ENCODE assay signal across 1 cellular context in the genomic region with DNA sequence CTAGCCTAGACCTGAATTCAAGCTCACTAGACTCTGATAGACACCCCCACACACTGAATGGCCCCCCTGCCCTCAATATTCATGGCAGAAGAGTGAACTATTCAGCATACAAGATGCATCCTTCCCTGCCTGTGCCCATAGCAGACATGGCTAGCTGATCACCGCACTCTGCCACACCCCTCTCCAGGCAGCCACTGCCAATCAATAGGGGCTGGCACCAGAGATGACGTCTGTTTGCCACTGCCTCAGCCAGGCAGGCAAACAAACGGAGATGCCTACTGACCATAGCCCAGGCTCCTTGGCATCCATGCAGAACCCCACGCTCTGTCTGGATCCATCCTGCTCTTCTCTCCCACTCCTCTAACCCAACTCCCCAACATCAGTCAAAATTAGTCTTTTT.
TF ChIP-seq lines count a peak whose summit lies in the region.

No MANE protein-coding gene starts in this region.

TF ChIP-seq in HepG2, 621 proteins besides CTCF, POLR2A, EP300 and RAD21 (continued from another document):
- TF ChIP-seq, protein P1, sequence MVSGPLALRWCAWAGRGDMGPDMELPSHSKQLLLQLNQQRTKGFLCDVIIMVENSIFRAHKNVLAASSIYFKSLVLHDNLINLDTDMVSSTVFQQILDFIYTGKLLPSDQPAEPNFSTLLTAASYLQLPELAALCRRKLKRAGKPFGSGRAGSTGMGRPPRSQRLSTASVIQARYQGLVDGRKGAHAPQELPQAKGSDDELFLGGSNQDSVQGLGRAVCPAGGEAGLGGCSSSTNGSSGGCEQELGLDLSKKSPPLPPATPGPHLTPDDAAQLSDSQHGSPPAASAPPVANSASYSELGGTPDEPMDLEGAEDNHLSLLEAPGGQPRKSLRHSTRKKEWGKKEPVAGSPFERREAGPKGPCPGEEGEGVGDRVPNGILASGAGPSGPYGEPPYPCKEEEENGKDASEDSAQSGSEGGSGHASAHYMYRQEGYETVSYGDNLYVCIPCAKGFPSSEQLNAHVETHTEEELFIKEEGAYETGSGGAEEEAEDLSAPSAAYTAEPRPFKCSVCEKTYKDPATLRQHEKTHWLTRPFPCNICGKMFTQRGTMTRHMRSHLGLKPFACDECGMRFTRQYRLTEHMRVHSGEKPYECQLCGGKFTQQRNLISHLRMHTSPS (CRISPR knock-in tag; IDR thresholded peaks at IDR 0.05; ENCODE audit: low read depth): peak; percentile 56
- 0 out of 2 replicates have a peak, but pooled peaks have one; percentile 1 for TF ChIP-seq SAP130 (CRISPR knock-in tag; IDR thresholded peaks at IDR 0.05; ENCODE audit: low read depth)
- no peak for TF ChIP-seq NR2F1 (CRISPR knock-in tag; IDR thresholded peaks at IDR 0.05)
- no peak for TF ChIP-seq ZNF362 (CRISPR knock-in tag; IDR thresholded peaks at IDR 0.05; ENCODE audit: borderline replicate concordance)
- TF ChIP-seq ZZZ3 (CRISPR knock-in tag; IDR thresholded peaks at IDR 0.05; ENCODE audit: borderline replicate concordance): no peak
- no peak for TF ChIP-seq NCOA1 (CRISPR knock-in tag; IDR thresholded peaks at IDR 0.05)
- no peak for TF ChIP-seq U2AF2 (IDR thresholded peaks at IDR 0.05; ENCODE audit: low read depth, low read length)
- no peak for TF ChIP-seq ZNF839 (CRISPR knock-in tag; IDR thresholded peaks at IDR 0.05; ENCODE audit: borderline replicate concordance)
- TF ChIP-seq MEIS1 (CRISPR knock-in tag; IDR thresholded peaks at IDR 0.05; ENCODE audit: borderline replicate concordance): no peak
- TF ChIP-seq ATF6 (CRISPR knock-in tag; conservative IDR thresholded peaks at IDR 0.05): no peak
- no peak for TF ChIP-seq ZNF282 (IDR thresholded peaks at IDR 0.05; ENCODE audit: partially characterized antibody)
